In genomic region chr3:18363367-18363766, GRCh38 we compare ENCODE assay signal across 12 cellular contexts.
"Had no signal": no experiment of that assay in that cellular context is flagged by ENCODE, and none has a peak within 500 bp of the region (broad histone marks: within the 10 kb centered on the region; RNA-seq: fewer than 3 reads in every experiment).

No MANE protein-coding gene starts in this region.

- ATAC-seq: foreskin keratinocyte; left lobe of liver; mucosa of descending colon; natural killer cell treated with Interleukin-12 subunit alpha and Interleukin-12 subunit beta and Interleukin-15 and Interleukin-18, amount 100 ng/mL, for 72 hours had no signal

- H3K9me3 Mint-ChIP-seq: natural killer cell treated with Interleukin-12 subunit alpha and Interleukin-12 subunit beta and Interleukin-15 and Interleukin-18, amount 100 ng/mL, for 72 hours had no signal

- DNase-seq: activated effector memory CD4-positive, alpha-beta T cell treated with Interleukin-2 at 50 U/mL for 16 hours; adrenal gland; caudate nucleus; colonic mucosa; foreskin keratinocyte; mucosa of descending colon; nucleus accumbens; substantia nigra; T-helper 9 cell; transverse colon had no signal

- H3K27me3 Mint-ChIP-seq: natural killer cell treated with Interleukin-12 subunit alpha and Interleukin-12 subunit beta and Interleukin-15 and Interleukin-18, amount 100 ng/mL, for 72 hours had no signal

- H3K4me3 Mint-ChIP-seq: natural killer cell treated with Interleukin-12 subunit alpha and Interleukin-12 subunit beta and Interleukin-15 and Interleukin-18, amount 100 ng/mL, for 72 hours had no signal
